ENCODE assay signal across 8 cellular contexts in genomic region chr1:149860684-149861496, GRCh38. TPM values are rescaled to one million over a fixed set of nuclear protein-coding genes. Genes with fewer than 3 reads are reported as not detected.
DNase-seq lines count a peak whose midpoint lies in the region; ATAC-seq and TF ChIP-seq lines count a peak whose summit lies in the region.
"Not testable (repeated sequence)": the region's sequence is repeated elsewhere in the genome, so short reads cannot be mapped to it uniquely, and the experiment has no call there.

No MANE protein-coding gene starts in this region.

- not testable (repeated sequence) for H3K27ac ChIP-seq in right cardiac atrium (ENCODE audit: low read length)

- not testable (repeated sequence) for H3K4me1 Mint-ChIP-seq in activated CD8-positive, alpha-beta memory T cell treated with anti-CD3 and anti-CD28 coated beads, Interleukin-2, amount 10 ng/mL, durations not matched to agents 7 days and 5 days

- H3K9me3 Mint-ChIP-seq in activated CD8-positive, alpha-beta memory T cell treated with anti-CD3 and anti-CD28 coated beads, Interleukin-2, amount 10 ng/mL, durations not matched to agents 7 days and 5 days (ENCODE audit: low read depth) = not testable (repeated sequence)

- not testable (repeated sequence) for H3K27me3 Mint-ChIP-seq in activated CD8-positive, alpha-beta memory T cell treated with anti-CD3 and anti-CD28 coated beads, Interleukin-2, amount 10 ng/mL, durations not matched to agents 7 days and 5 days

- CTCF ChIA-PET in activated CD8-positive, alpha-beta memory T cell treated with anti-CD3 and anti-CD28 coated beads, Interleukin-2, amount 10 ng/mL, durations not matched to agents 7 days and 5 days (lab: Charles Lee) = not testable (repeated sequence)

- not testable (repeated sequence) for H3K27me3 ChIP-seq in right cardiac atrium (ENCODE audit: control insufficient read depth, insufficient read depth)

- not testable (repeated sequence) for TF ChIP-seq POLR2A in GM18505 (IDR thresholded peaks at IDR 0.05; ENCODE audit: borderline replicate concordance, extremely low read depth, insufficient read depth, insufficient read length)

- not testable (repeated sequence) for H3K36me3 Mint-ChIP-seq in activated CD8-positive, alpha-beta memory T cell treated with anti-CD3 and anti-CD28 coated beads, Interleukin-2, amount 10 ng/mL, durations not matched to agents 7 days and 5 days

- not testable (repeated sequence) for H3K9me3 ChIP-seq in right cardiac atrium (ENCODE audit: control insufficient read depth, low read length)

- H3K4me3 Mint-ChIP-seq in activated CD8-positive, alpha-beta memory T cell treated with anti-CD3 and anti-CD28 coated beads, Interleukin-2, amount 10 ng/mL, durations not matched to agents 7 days and 5 days = not testable (repeated sequence)

- ATAC-seq in GM18505 (IDR thresholded peaks at IDR 0.05; ENCODE audit: unreplicated experiment) (peak; percentile 53), GM19395 (IDR thresholded peaks at IDR 0.05; ENCODE audit: unreplicated experiment) (peak; percentile 68), GM21786 (IDR thresholded peaks at IDR 0.05; ENCODE audit: unreplicated experiment) (peak; percentile 67), HG03025 (IDR thresholded peaks at IDR 0.05; ENCODE audit: low FRiP score, unreplicated experiment) (peak; percentile 66), HG03460 (IDR thresholded peaks at IDR 0.05; ENCODE audit: unreplicated experiment) (peak; percentile 60), right cardiac atrium (peak; percentile 91 to 93)
- peak; percentile 76 for ATAC-seq in activated CD8-positive, alpha-beta memory T cell treated with anti-CD3 and anti-CD28 coated beads, Interleukin-2, amount 10 ng/mL, durations not matched to agents 7 days and 5 days
- peak; percentile 89 for ATAC-seq in stimulated activated naive CD8-positive, alpha-beta T cell treated with anti-CD3 and anti-CD28 coated beads, Interleukin-15, Interleukin-2, amounts not matched to agents 100 U/mL and 50 U/mL, for 24 hours

- not testable (repeated sequence) for H3K4me1 ChIP-seq in right cardiac atrium (ENCODE audit: control insufficient read depth, insufficient read depth, low read length)

- not testable (repeated sequence) for DNase-seq in activated CD8-positive, alpha-beta memory T cell treated with anti-CD3 and anti-CD28 coated beads, Interleukin-2, amount 10 ng/mL, durations not matched to agents 7 days and 5 days; right cardiac atrium; stimulated activated naive CD8-positive, alpha-beta T cell treated with anti-CD3 and anti-CD28 coated beads, Interleukin-15, Interleukin-2, amounts not matched to agents 100 U/mL and 50 U/mL, for 24 hours

- H3K4me3 ChIP-seq in right cardiac atrium (ENCODE audit: low read length) = not testable (repeated sequence)

- no CpG with 5 or more reads among the region's 55 CpGs for WGBS in right cardiac atrium

- intact Hi-C loops in right cardiac atrium (cut with DNase I) = not testable (repeated sequence)

- not testable (repeated sequence) for H3K27ac Mint-ChIP-seq in activated CD8-positive, alpha-beta memory T cell treated with anti-CD3 and anti-CD28 coated beads, Interleukin-2, amount 10 ng/mL, durations not matched to agents 7 days and 5 days

RNA-seq across cellular contexts. Expression of gene BOLA1, which starts 38.5 kb away (rescaled TPM):
- total RNA-seq in activated CD8-positive, alpha-beta memory T cell treated with anti-CD3 and anti-CD28 coated beads, Interleukin-2, amount 10 ng/mL, durations not matched to agents 7 days and 5 days = 10 to 100 TPM; 24.4 to 28.6 TPM
- 10 to 100 TPM; 13.0 to 23.8 (median 19.4) TPM for total RNA-seq in right cardiac atrium
- polyA plus RNA-seq in right cardiac atrium = 40.2 TPM

RNA-seq across cellular contexts. Expression of gene SV2A, which starts 56.8 kb away (rescaled TPM):
- total RNA-seq in activated CD8-positive, alpha-beta memory T cell treated with anti-CD3 and anti-CD28 coated beads, Interleukin-2, amount 10 ng/mL, durations not matched to agents 7 days and 5 days = 10 to 100 TPM; 15.8 to 17.1 TPM
- 1 to 10 TPM; 1.2 to 2.8 (median 1.6) TPM for total RNA-seq in right cardiac atrium
- 1.0 TPM for polyA plus RNA-seq in right cardiac atrium

Comparison
In these comparisons a context has a peak if more than half of its experiments do, and no peak if none do; other contexts are left out.
1. RNA of gene SV2A, which starts 56.8 kb away (total RNA-seq): 15.8 to 17.1 TPM in activated CD8-positive, alpha-beta memory T cell treated with anti-CD3 and anti-CD28 coated beads, Interleukin-2, amount 10 ng/mL, durations not matched to agents 7 days and 5 days; 1.2 to 2.8 TPM in right cardiac atrium; every median in the first group is over 4 times any median in the second.
2. Peak in every context shown above with its lines, with median percentiles within 50 percentile points of each other: ATAC-seq.